In genomic region chr7:19517546-19517945, GRCh38 we compare ENCODE assay signal across 1 cellular context.
TF ChIP-seq lines count a peak whose summit lies in the region.
"Not testable (repeated sequence)": the region's sequence is repeated elsewhere in the genome, so short reads cannot be mapped to it uniquely, and the experiment has no call there.

No MANE protein-coding gene starts in this region.

- not testable (repeated sequence) for H3K4me3 ChIP-seq in HEK293 (ENCODE audit: low read depth, low read length)

- not testable (repeated sequence) for H3K36me3 ChIP-seq in HEK293 (ENCODE audit: control insufficient read depth in 2 of 2, insufficient read depth in 1 of 2, low read length in 2 of 2)

- POLR2A ChIA-PET in HEK293 (lab: Yijun Ruan, JAX), result not testable (repeated sequence)

- CTCF ChIA-PET in HEK293 (lab: Yijun Ruan, JAX), result not testable (repeated sequence)

- H3K27ac ChIP-seq in HEK293 (ENCODE audit: extremely low read depth, low read depth, low read length), result not testable (repeated sequence)

- not testable (repeated sequence) for TF ChIP-seq CTCF in HEK293 (tag by site-specific recombination; IDR thresholded peaks at IDR 0.05)

- H3K4me1 ChIP-seq in HEK293 (ENCODE audit: control insufficient read depth, insufficient read depth, low read length), result peaks cover 21% of the 10 kb centered on the region

- not testable (repeated sequence) for H3K9me3 ChIP-seq in HEK293 (ENCODE audit: control insufficient read depth, insufficient read depth, low read depth, low read length)

TF ChIP-seq in HEK293, 187 proteins besides CTCF, POLR2A, EP300 and RAD21:
- TF ChIP-seq SCRT2 (tag by site-specific recombination; IDR thresholded peaks at IDR 0.05), result 0 out of 2 replicates have a peak, but pooled peaks have one; percentile 21
- peak; percentile 94 for TF ChIP-seq ZNF184 (tag by site-specific recombination; IDR thresholded peaks at IDR 0.05)
